ENCODE assay signal across 8 cellular contexts in the genomic region with DNA sequence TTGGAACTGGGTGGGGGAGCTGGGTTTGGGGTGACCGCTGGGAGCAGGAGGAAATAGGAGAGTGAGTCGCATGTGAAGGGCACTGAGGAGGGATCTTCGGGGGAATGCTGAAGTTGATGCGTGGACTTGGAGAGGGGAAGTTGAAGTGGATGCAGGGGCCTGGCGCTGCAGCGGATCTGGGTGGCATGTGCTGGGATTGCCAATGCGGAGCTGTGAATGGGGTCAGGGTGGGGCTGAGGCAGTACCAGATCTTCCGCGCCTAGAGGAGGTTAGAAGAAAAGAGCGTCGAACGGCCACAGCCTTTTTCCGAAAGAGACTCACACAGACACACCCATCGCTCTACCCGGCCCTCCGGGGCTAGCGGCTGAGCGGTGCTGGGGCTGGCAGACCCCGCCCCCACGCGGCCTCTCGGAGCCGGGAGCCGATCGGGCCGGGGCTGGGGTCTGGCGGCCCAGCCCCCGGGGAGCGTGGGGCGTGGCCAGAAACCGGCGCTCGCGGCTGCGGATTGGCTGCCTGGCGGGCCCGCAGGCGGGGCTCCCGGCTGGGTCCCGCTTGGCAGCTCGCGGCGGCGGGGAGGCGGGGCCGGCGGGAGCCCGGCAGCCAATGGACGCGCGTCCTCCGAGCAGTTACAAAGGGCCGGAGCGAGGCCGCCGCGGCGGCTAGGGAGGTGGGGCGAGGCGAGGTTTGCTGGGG. TPM values are rescaled to one million over a fixed set of nuclear protein-coding genes. Genes with fewer than 3 reads are reported as not detected.
DNase-seq lines count a peak whose midpoint lies in the region; ATAC-seq and TF ChIP-seq lines count a peak whose summit lies in the region.

A gene (plus strand): TSS at position 655 of the 693 bp plus-strand sequence. CDS start 93 bp downstream, outside the sequence.

- H3K4me3 Mint-ChIP-seq in nephron progenitor cell = peak within 1 kb of the TSS; percentile 86
- H3K4me3 Mint-ChIP-seq in stimulated activated naive CD8-positive, alpha-beta T cell treated with anti-CD3 and anti-CD28 coated beads, Interleukin-15, amount 100 ng/mL, for 72 hours = peak within 1 kb of the TSS; percentile 87 to 93

- H3F3A ChIP-seq in Loucy (ENCODE audit: low read depth) = peaks cover 2% of the 10 kb centered on the region; the same call in 1 of the 2 replicates

- H4K20me1 ChIP-seq in Loucy (ENCODE audit: insufficient read depth, low read length, poor library complexity, severe bottlenecking) = peaks cover 42% of the 10 kb centered on the region

- no peaks in the 10 kb centered on the region for H3K36me3 ChIP-seq in H7 (replicated peaks; ENCODE audit: control insufficient read depth, insufficient read depth, low read length)
- H3K36me3 ChIP-seq in Loucy (ENCODE audit: insufficient read depth, low read length) = no peaks in the 10 kb centered on the region

- peaks cover 45% of the 10 kb centered on the region for H3K4me1 ChIP-seq in Loucy (ENCODE audit: insufficient read depth, low read length, poor library complexity, severe bottlenecking)

- H3K9me3 Mint-ChIP-seq in nephron progenitor cell = peaks cover 11% of the 10 kb centered on the region
- peaks cover 0 to 5% of the 10 kb centered on the region in 2 donors for H3K9me3 Mint-ChIP-seq in stimulated activated naive CD8-positive, alpha-beta T cell treated with anti-CD3 and anti-CD28 coated beads, Interleukin-15, amount 100 ng/mL, for 72 hours

- no peaks in the 10 kb centered on the region for H3K27me3 Mint-ChIP-seq in nephron progenitor cell (ENCODE audit: low read depth, poor library complexity)
- no peaks in the 10 kb centered on the region for H3K27me3 Mint-ChIP-seq in stimulated activated naive CD8-positive, alpha-beta T cell treated with anti-CD3 and anti-CD28 coated beads, Interleukin-15, amount 100 ng/mL, for 72 hours

- no peaks in the 10 kb centered on the region for H3K9me2 ChIP-seq in Loucy (replicated peaks; ENCODE audit: low read depth, low read length)

- peak within 1 kb of the TSS; percentile 88 for H2AFZ ChIP-seq in Loucy (ENCODE audit: low read length)

- H3K4me2 ChIP-seq in Loucy (ENCODE audit: low read depth, low read length, poor library complexity, severe bottlenecking) = peak within 1 kb of the TSS; percentile 93

- TF ChIP-seq CTCF in Loucy (conservative IDR thresholded peaks at IDR 0.05; ENCODE audit: low read length) = no peak
- TF ChIP-seq CTCF in nephron progenitor cell (IDR thresholded peaks at IDR 0.05) = no peak

- H3K9me3 ChIP-seq in Loucy (ENCODE audit: insufficient read depth, low read depth, low read length) = no peaks in the 10 kb centered on the region

- peaks cover 12% of the 10 kb centered on the region for H3K36me3 Mint-ChIP-seq in nephron progenitor cell (ENCODE audit: low read depth)

- H3K27me3 ChIP-seq in H7 (ENCODE audit: control insufficient read depth, insufficient read depth, low read length) (peaks cover 3% of the 10 kb centered on the region), Loucy (ENCODE audit: insufficient read depth, low read length, poor library complexity, severe bottlenecking) (no peaks in the 10 kb centered on the region)

- H3K4me1 Mint-ChIP-seq in nephron progenitor cell = peaks cover 53% of the 10 kb centered on the region
- peaks cover 56% of the 10 kb centered on the region for H3K4me1 Mint-ChIP-seq in stimulated activated naive CD8-positive, alpha-beta T cell treated with anti-CD3 and anti-CD28 coated beads, Interleukin-15, amount 100 ng/mL, for 72 hours

- peak; percentile 94 for DNase-seq in EL
- peak; percentile 99 for DNase-seq in H7
- peak; percentile 82 to 91 for DNase-seq in SHP77 (lab: John Stamatoyannopoulos, UW)
- peak; percentile 96 for DNase-seq in activated gamma-delta T cell (lab: John Stamatoyannopoulos, UW)
- peak; percentile 83 for DNase-seq in fibroblast of the conjunctiva (ENCODE audit: low read depth)
- DNase-seq in nephron progenitor cell = peak; percentile 97
- peak; percentile 92 to 95 for DNase-seq in stimulated activated naive CD8-positive, alpha-beta T cell treated with anti-CD3 and anti-CD28 coated beads, Interleukin-15, amount 100 ng/mL, for 72 hours

- peak within 1 kb of the TSS; percentile 44 for H3K27ac Mint-ChIP-seq in nephron progenitor cell
- peak within 1 kb of the TSS; percentile 82 to 97 for H3K27ac Mint-ChIP-seq in stimulated activated naive CD8-positive, alpha-beta T cell treated with anti-CD3 and anti-CD28 coated beads, Interleukin-15, amount 100 ng/mL, for 72 hours

- ATAC-seq in stimulated activated naive CD8-positive, alpha-beta T cell treated with anti-CD3 and anti-CD28 coated beads, Interleukin-15, amount 100 ng/mL, for 72 hours = peak; percentile 92

- H3K4me3 ChIP-seq in H7 (ENCODE audit: insufficient read depth, low read depth, low read length) = peak within 1 kb of the TSS; percentile 75
- H3K4me3 ChIP-seq in Loucy (ENCODE audit: low read length, poor library complexity, severe bottlenecking) = peak within 1 kb of the TSS; percentile 85

- peaks cover 43% of the 10 kb centered on the region for H3K79me2 ChIP-seq in Loucy (ENCODE audit: insufficient read depth, low read length)

- H3K9ac ChIP-seq in Loucy (ENCODE audit: low read depth, low read length, poor library complexity, severe bottlenecking) = peak within 1 kb of the TSS; percentile 89

RNA-seq across cellular contexts. Expression of the gene that starts here (rescaled TPM):
- 16.9 and 23.4 TPM in 2 replicates for total RNA-seq in H7 (2014; rRNA removed; shearing (Covaris generic))

Comparison
In these comparisons a context has a peak if more than half of its experiments do, and no peak if none do; other contexts are left out.
1. Peak in every context shown above with its lines: DNase-seq, ATAC-seq and H3K4me3 ChIP-seq.